In the genomic region with DNA sequence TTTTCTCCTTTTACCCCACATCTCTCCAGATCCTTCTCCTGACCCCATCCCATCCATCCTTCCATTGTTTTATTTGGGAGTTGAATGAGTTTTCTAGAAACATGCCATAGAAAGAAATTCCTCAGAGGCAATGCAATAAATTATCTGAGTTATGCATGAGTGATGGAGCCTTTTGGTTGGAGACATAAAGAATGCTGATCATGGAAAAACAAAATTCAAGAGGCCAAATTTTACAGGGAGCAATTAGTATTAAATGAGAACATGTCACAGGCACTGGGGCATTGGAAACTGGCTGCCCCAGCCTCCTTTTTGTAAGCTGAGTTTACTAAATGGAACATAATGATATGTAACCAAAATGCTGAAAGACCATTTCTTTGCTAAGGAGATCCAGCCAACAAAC, we compare ENCODE assay signal across 14 cellular contexts.
"Had no signal": no experiment of that assay in that cellular context is flagged by ENCODE, and none has a peak within 500 bp of the region (broad histone marks: within the 10 kb centered on the region; RNA-seq: fewer than 3 reads in every experiment).

No MANE protein-coding gene starts in this region.

- H3K27ac ChIP-seq: body of pancreas, heart right ventricle, parathyroid adenoma had no signal

- H3K27me3 Mint-ChIP-seq: central memory CD8-positive, alpha-beta T cell; effector memory CD8-positive, alpha-beta T cell had no signal

- H3K9me3 ChIP-seq: body of pancreas, gastroesophageal sphincter, heart right ventricle had no signal

- H3K27ac Mint-ChIP-seq: activated naive CD4-positive, alpha-beta T cell treated with anti-CD3 and anti-CD28 coated beads for 36 hours had no signal

- H3K4me1 ChIP-seq: parathyroid adenoma had no signal

- H3K27me3 ChIP-seq: body of pancreas, gastroesophageal sphincter, heart right ventricle had no signal

- H3K9me3 Mint-ChIP-seq: activated naive CD4-positive, alpha-beta T cell treated with anti-CD3 and anti-CD28 coated beads for 36 hours; activated T-helper 2 cell treated with anti-CD3 and anti-CD28 coated beads, Interferon-gamma antibody, Interleukin-2, Interleukin-4, amounts not matched to agents 10 μg/mL and 5 μg/mL and 100 μg/mL, durations not matched to agents 14 hours and 24 hours and 36 hours; central memory CD8-positive, alpha-beta T cell; effector memory CD8-positive, alpha-beta T cell had no signal

- H3K4me1 Mint-ChIP-seq: central memory CD8-positive, alpha-beta T cell had no signal

- DNase-seq: activated CD4-positive, alpha-beta T cell treated with anti-CD3 and anti-CD28 coated beads for 48 hours; activated naive CD4-positive, alpha-beta T cell treated with anti-CD3 and anti-CD28 coated beads for 36 hours; body of pancreas; effector memory CD8-positive, alpha-beta T cell; heart right ventricle; left colon; midbrain; stimulated activated CD4-positive, alpha-beta T cell treated with anti-CD3 and anti-CD28 coated beads, Interleukin-1b, Interleukin-23, amount 100 ng/mL, for 48 hours; T-helper 2 cell; trophoblast cell had no signal

- H3K4me3 ChIP-seq: body of pancreas, gastroesophageal sphincter, heart right ventricle had no signal

- H3K4me3 Mint-ChIP-seq: activated naive CD4-positive, alpha-beta T cell treated with anti-CD3 and anti-CD28 coated beads for 36 hours; central memory CD8-positive, alpha-beta T cell; effector memory CD8-positive, alpha-beta T cell had no signal

- H3K36me3 ChIP-seq: gastroesophageal sphincter, heart right ventricle had no signal
